17 cellular contexts compared by ENCODE assay signal in genomic region chr5:61371474-61371873, GRCh38. TPM values are rescaled to one million over a fixed set of nuclear protein-coding genes. Genes with fewer than 3 reads are reported as not detected.
DNase-seq lines count a peak whose midpoint lies in the region; ATAC-seq and TF ChIP-seq lines count a peak whose summit lies in the region.
"Had no signal": no experiment of that assay in that cellular context is flagged by ENCODE, and none has a peak within 500 bp of the region (broad histone marks: within the 10 kb centered on the region; RNA-seq: fewer than 3 reads in every experiment).

No MANE protein-coding gene starts in this region.

- intact Hi-C loops in posterior cingulate gyrus (cut with DNase I) = no loop called here

- POLR2A ChIA-PET in WTC11 (lab: Charles Lee) = no interaction called here

- H3K4me3 Mint-ChIP-seq in WTC11 = no peak overlapping the region

- no peak overlapping the region for H3K27ac Mint-ChIP-seq in WTC11

- H3K27me3 Mint-ChIP-seq in WTC11 (ENCODE audit: low read depth) = no peaks in the 10 kb centered on the region; the same call in 1 of the 2 replicates

- no peak for TF ChIP-seq CTCF in WTC11 (IDR thresholded peaks at IDR 0.05)

- peaks cover 6% of the 10 kb centered on the region; the same call in 1 of the 2 replicates for H3K36me3 Mint-ChIP-seq in WTC11

- peaks cover 30% of the 10 kb centered on the region for H3K4me1 Mint-ChIP-seq in WTC11

- ATAC-seq in WTC11 (peak; percentile 68), GM18502 (IDR thresholded peaks at IDR 0.05; ENCODE audit: poor library complexity, unreplicated experiment) (no peak)
- ATAC-seq: GM12878 had no signal

- CTCF ChIA-PET in WTC11 (lab: Charles Lee) = interaction anchor here (1.3 kb wide), 1 partner anchor 13 kb away, joined by 3 read pairs; no protein-coding TSS in a partner anchor

- peak; percentile 16 for DNase-seq in NCI-H1105 treated with DMSO at 0.1 percent for 48 hours (lab: John Stamatoyannopoulos, UW)
- no peak for DNase-seq in NCI-H1105 (lab: John Stamatoyannopoulos, UW)
- peak; percentile 11 for DNase-seq in NCI-H2081 treated with DMSO at 0.1 percent for 48 hours (lab: John Stamatoyannopoulos, UW)
- DNase-seq in WTC11 (ENCODE audit: low spot score) = no peak
- DNase-seq in GM19240 (ENCODE audit: insufficient read length, low spot score) = no peak
- no peak for DNase-seq in posterior cingulate gyrus
- no peak for DNase-seq in stimulated activated naive CD4-positive, alpha-beta T cell (lab: John Stamatoyannopoulos, UW)
- DNase-seq: 8988T, DMS53, GOT3, KBM-7, MG63, NCI-H1092 treated with DMSO at 0.1 percent for 48 hours, SHP77 treated with DMSO at 0.1 percent for 48 hours, T-helper 2 cell had no signal

- peaks cover 7% of the 10 kb centered on the region; the same call in 1 of the 2 replicates for H3K9me3 Mint-ChIP-seq in WTC11

TF ChIP-seq in WTC11, 78 proteins besides CTCF, POLR2A, EP300 and RAD21:
- TF ChIP-seq, protein P1, sequence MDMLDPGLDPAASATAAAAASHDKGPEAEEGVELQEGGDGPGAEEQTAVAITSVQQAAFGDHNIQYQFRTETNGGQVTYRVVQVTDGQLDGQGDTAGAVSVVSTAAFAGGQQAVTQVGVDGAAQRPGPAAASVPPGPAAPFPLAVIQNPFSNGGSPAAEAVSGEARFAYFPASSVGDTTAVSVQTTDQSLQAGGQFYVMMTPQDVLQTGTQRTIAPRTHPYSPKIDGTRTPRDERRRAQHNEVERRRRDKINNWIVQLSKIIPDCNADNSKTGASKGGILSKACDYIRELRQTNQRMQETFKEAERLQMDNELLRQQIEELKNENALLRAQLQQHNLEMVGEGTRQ (CRISPR knock-in tag; IDR thresholded peaks at IDR 0.05) = peak; percentile 44
- TF ChIP-seq, protein P2, sequence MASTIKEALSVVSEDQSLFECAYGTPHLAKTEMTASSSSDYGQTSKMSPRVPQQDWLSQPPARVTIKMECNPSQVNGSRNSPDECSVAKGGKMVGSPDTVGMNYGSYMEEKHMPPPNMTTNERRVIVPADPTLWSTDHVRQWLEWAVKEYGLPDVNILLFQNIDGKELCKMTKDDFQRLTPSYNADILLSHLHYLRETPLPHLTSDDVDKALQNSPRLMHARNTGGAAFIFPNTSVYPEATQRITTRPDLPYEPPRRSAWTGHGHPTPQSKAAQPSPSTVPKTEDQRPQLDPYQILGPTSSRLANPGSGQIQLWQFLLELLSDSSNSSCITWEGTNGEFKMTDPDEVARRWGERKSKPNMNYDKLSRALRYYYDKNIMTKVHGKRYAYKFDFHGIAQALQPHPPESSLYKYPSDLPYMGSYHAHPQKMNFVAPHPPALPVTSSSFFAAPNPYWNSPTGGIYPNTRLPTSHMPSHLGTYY (CRISPR knock-in tag; IDR thresholded peaks at IDR 0.05) = no peak

RNA-seq across cellular contexts. Expression of gene ZSWIM6, which starts 39.4 kb away (rescaled TPM):
- 12.5 to 14.0 TPM (median 12.7 TPM) in 3 replicates for total RNA-seq in WTC11 (2021)

Comparison
In these comparisons a context has a peak if more than half of its experiments do, and no peak if none do; other contexts are left out.
1. DNase-seq: peak in NCI-H1105 treated with DMSO at 0.1 percent for 48 hours (single experiment) and NCI-H2081 treated with DMSO at 0.1 percent for 48 hours (single experiment); none in NCI-H1105 (single experiment), WTC11 (single experiment), GM19240 (single experiment), posterior cingulate gyrus (0 of 10) and stimulated activated naive CD4-positive, alpha-beta T cell (0 of 6).